Comparison of ENCODE assay signal across 1 cellular context in genomic region chr14:82070040-82070439, GRCh38.
TF ChIP-seq lines count a peak whose summit lies in the region.

No MANE protein-coding gene starts in this region.

TF ChIP-seq in GM23338, 12 proteins besides CTCF, POLR2A, EP300 and RAD21 (continued from another document):
- TF ChIP-seq ZNF462 (CRISPR knock-in tag; IDR thresholded peaks at IDR 0.05) (no peak), REST (IDR thresholded peaks at IDR 0.05; ENCODE audit: unreplicated experiment) (no peak)
